ENCODE assay signal across 17 cellular contexts in the genomic region with DNA sequence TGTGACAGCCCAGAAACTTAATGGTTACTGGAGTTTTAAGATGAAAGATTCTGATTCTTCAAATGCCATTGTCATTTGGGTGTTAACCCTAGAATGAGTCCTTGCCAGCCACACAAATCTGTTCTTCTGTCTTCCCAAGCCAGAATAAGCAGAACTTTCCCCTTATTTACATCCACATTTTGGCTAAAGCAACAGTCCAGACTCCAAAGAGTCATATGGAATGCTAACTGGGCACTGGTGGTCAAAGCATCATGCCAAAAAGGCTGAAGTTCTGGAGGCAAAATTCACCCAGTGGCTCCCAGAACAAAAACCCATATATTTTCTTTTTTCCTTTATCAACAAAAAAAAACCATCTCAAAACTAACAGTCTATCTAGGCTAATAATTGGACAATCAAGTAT.
DNase-seq lines count a peak whose midpoint lies in the region; FAIRE-seq and TF ChIP-seq lines count a peak whose summit lies in the region.
"Had no signal": no experiment of that assay in that cellular context is flagged by ENCODE, and none has a peak within 500 bp of the region (broad histone marks: within the 10 kb centered on the region; RNA-seq: fewer than 3 reads in every experiment).

No MANE protein-coding gene starts in this region.

- H3K27me3 Mint-ChIP-seq in chondrocyte (ENCODE audit: low read depth): no peaks in the 10 kb centered on the region
- no peaks in the 10 kb centered on the region for H3K27me3 Mint-ChIP-seq in Calu3 (ENCODE audit: unreplicated experiment)

- peak overlapping the region; percentile 14 for H2AK5ac ChIP-seq in mesenchymal stem cell (ENCODE audit: low read length, severe bottlenecking)

- H3K4me1 ChIP-seq in GM23248 (ENCODE audit: insufficient read depth) (peaks cover 57% of the 10 kb centered on the region), mesenchymal stem cell (ENCODE audit: control insufficient read depth, insufficient read depth, low read depth, low read length) (peaks cover 2% of the 10 kb centered on the region), stomach (peaks cover 0 to 46% (median 18%) of the 10 kb centered on the region in 4 donors), kidney (ENCODE audit: control insufficient read depth in 1 of 2, insufficient read depth in 1 of 2, low read depth in 1 of 2, low read length in 2 of 2) (no peaks in the 10 kb centered on the region)

- H3K9me3 Mint-ChIP-seq in chondrocyte (ENCODE audit: low read depth) (no peaks in the 10 kb centered on the region), Calu3 (ENCODE audit: low read depth, unreplicated experiment) (no peaks in the 10 kb centered on the region)
- H3K9me3 Mint-ChIP-seq: CD14-positive monocyte had no signal

- no peaks in the 10 kb centered on the region for H3K9me3 ChIP-seq in GM23248 (ENCODE audit: low read depth)
- no peaks in the 10 kb centered on the region for H3K9me3 ChIP-seq in mesenchymal stem cell (ENCODE audit: control insufficient read depth, low read length)
- no peaks in the 10 kb centered on the region for H3K9me3 ChIP-seq in stomach
- H3K9me3 ChIP-seq in kidney (ENCODE audit: control insufficient read depth in 1 of 2, low read length in 2 of 2): no peaks in the 10 kb centered on the region

- intact Hi-C loops in stomach (cut with DNase I; ENCODE audit: low total_unique reads) (no loop called here), Calu3 (cut with micrococcal nuclease; ENCODE audit: unreplicated experiment) (no loop called here), kidney (cut with DNase I) (no loop called here)

- no peak for TF ChIP-seq CTCF in chondrocyte (IDR thresholded peaks at IDR 0.05)
- TF ChIP-seq CTCF in stomach (IDR thresholded peaks at IDR 0.05): no peak
- no peak for TF ChIP-seq CTCF in Calu3 (IDR thresholded peaks at IDR 0.05; ENCODE audit: unreplicated experiment)
- no peak for TF ChIP-seq CTCF in kidney (IDR thresholded peaks at IDR 0.05; ENCODE audit: borderline replicate concordance, extremely low read depth, insufficient read depth)

- H3K9me2 ChIP-seq in GM23248 (ENCODE audit: insufficient read depth): no peaks in the 10 kb centered on the region; the same call in 1 of the 2 replicates

- H4K8ac ChIP-seq in mesenchymal stem cell (ENCODE audit: low read length): no peak overlapping the region

- H3K4ac ChIP-seq in mesenchymal stem cell (ENCODE audit: low read depth in 1 of 2, low read length in 2 of 2): peak overlapping the region in 1 of 2 experiments; percentile 40

- H3K4me2 ChIP-seq in GM23248 (ENCODE audit: unreplicated experiment) (no peak overlapping the region), mesenchymal stem cell (ENCODE audit: low read length, poor library complexity, severe bottlenecking) (no peak overlapping the region)

- CTCF ChIA-PET in Calu3 (lab: Charles Lee): no interaction called here

- FAIRE-seq in kidney (lab: Jason Lieb, UNC): no peak
- FAIRE-seq: GM12892 had no signal

- H2AFZ ChIP-seq in GM23248: no peak overlapping the region
- H2AFZ ChIP-seq in mesenchymal stem cell (ENCODE audit: low read depth, low read length): no peak overlapping the region

- H3K4me3 ChIP-seq in GM23248 (no peak overlapping the region), mesenchymal stem cell (ENCODE audit: insufficient read depth in 1 of 2, low read depth in 1 of 2, low read length in 2 of 2) (no peak overlapping the region), stomach (no peak overlapping the region), kidney (ENCODE audit: low read length in 2 of 2) (no peak overlapping the region)

- H3K79me1 ChIP-seq in mesenchymal stem cell (replicated peaks; ENCODE audit: low read length, poor library complexity, severe bottlenecking): no peaks in the 10 kb centered on the region

- no peaks in the 10 kb centered on the region for H3K79me2 ChIP-seq in GM23248 (ENCODE audit: insufficient read depth)

- H3K9ac ChIP-seq in GM23248 (no peak overlapping the region), mesenchymal stem cell (ENCODE audit: low read length) (no peak overlapping the region), kidney (ENCODE audit: low read length in 2 of 2) (no peak overlapping the region)

- no peak for TF ChIP-seq EP300 in stomach (IDR thresholded peaks at IDR 0.05)

- H4K20me1 ChIP-seq in GM23248 (ENCODE audit: insufficient read depth): no peaks in the 10 kb centered on the region

- no peak overlapping the region for H3K14ac ChIP-seq in mesenchymal stem cell (ENCODE audit: low read length in 2 of 2)

- in situ Hi-C loops in GM23248 (cut with MboI): no loop called here

- peak; percentile 43 for DNase-seq in GM23248
- DNase-seq in chondrocyte (ENCODE audit: low spot score): no peak
- no peak for DNase-seq in mesenchymal stem cell
- no peak for DNase-seq in stomach
- no peak for DNase-seq in Calu3
- no peak for DNase-seq in NCI-H1105 (lab: John Stamatoyannopoulos, UW)
- DNase-seq in NCI-H1417 (lab: John Stamatoyannopoulos, UW): no peak
- no peak for DNase-seq in kidney
- DNase-seq: AML-193, GF-D8, NCI-H1092 treated with DMSO at 0.1 percent for 48 hours, NCI-H1694 treated with DMSO at 0.1 percent for 48 hours, NCI-H2107, NCI-H2227 treated with DMSO at 0.1 percent for 48 hours, NCI-H524 treated with DMSO at 0.1 percent for 48 hours had no signal

- peak overlapping the region in 1 of 2 experiments; percentile 37 for H3K18ac ChIP-seq in mesenchymal stem cell (ENCODE audit: low read depth in 1 of 2, low read length in 2 of 2)

- no peaks in the 10 kb centered on the region for H3K36me3 ChIP-seq in GM23248 (ENCODE audit: low read depth)
- no peaks in the 10 kb centered on the region for H3K36me3 ChIP-seq in mesenchymal stem cell (ENCODE audit: control insufficient read depth in 1 of 2, insufficient read depth in 2 of 2, low read depth in 1 of 2, low read length in 2 of 2)
- no peaks in the 10 kb centered on the region for H3K36me3 ChIP-seq in stomach
- H3K36me3 ChIP-seq in kidney (ENCODE audit: control insufficient read depth in 1 of 2, insufficient read depth in 2 of 2, low read length in 2 of 2): no peaks in the 10 kb centered on the region

- no peak overlapping the region for H2BK120ac ChIP-seq in mesenchymal stem cell (ENCODE audit: low read depth, low read length)

- H3K27ac ChIP-seq in GM23248: no peak overlapping the region
- no peak overlapping the region for H3K27ac ChIP-seq in mesenchymal stem cell (ENCODE audit: low read length, poor library complexity, severe bottlenecking)
- peak overlapping the region in 3 of 5 donors; percentile 14 to 54 (median 31) for H3K27ac ChIP-seq in stomach
- no peak overlapping the region for H3K27ac ChIP-seq in kidney (ENCODE audit: low read depth in 2 of 2, low read length in 2 of 2)

- H3K4me3 Mint-ChIP-seq in chondrocyte (ENCODE audit: unreplicated experiment): no peak overlapping the region
- no peak overlapping the region for H3K4me3 Mint-ChIP-seq in Calu3 (ENCODE audit: low read depth, unreplicated experiment)
- H3K4me3 Mint-ChIP-seq: CD14-positive monocyte had no signal

- no peak overlapping the region for H2BK5ac ChIP-seq in mesenchymal stem cell (ENCODE audit: low read depth, low read length, poor library complexity, severe bottlenecking)

- H3K36me3 Mint-ChIP-seq in chondrocyte (ENCODE audit: low read depth) (no peaks in the 10 kb centered on the region), Calu3 (ENCODE audit: insufficient read depth, unreplicated experiment) (no peaks in the 10 kb centered on the region)
- H3K36me3 Mint-ChIP-seq: CD14-positive monocyte had no signal

- H3F3A ChIP-seq in GM23248 (ENCODE audit: insufficient read depth): peaks cover 47% of the 10 kb centered on the region

- no peak overlapping the region for H2BK15ac ChIP-seq in mesenchymal stem cell (ENCODE audit: low read depth, poor library complexity, severe bottlenecking)

- peaks cover 75% of the 10 kb centered on the region for H3K4me1 Mint-ChIP-seq in chondrocyte (ENCODE audit: low read depth)
- H3K4me1 Mint-ChIP-seq in Calu3 (ENCODE audit: low read depth, unreplicated experiment): peaks cover 28% of the 10 kb centered on the region
- H3K4me1 Mint-ChIP-seq: CD14-positive monocyte had no signal

- BruUV-seq in Calu3 (replicated peaks; lab: Mats Ljungman, UMichigan): no TSS peak

- no peak overlapping the region for H2BK12ac ChIP-seq in mesenchymal stem cell (ENCODE audit: low read length in 2 of 2)

- H3K23ac ChIP-seq in mesenchymal stem cell (ENCODE audit: low read length in 2 of 2): no peak overlapping the region

- no peaks in the 10 kb centered on the region for H3K27me3 ChIP-seq in GM23248 (replicated peaks; ENCODE audit: insufficient read depth)
- H3K27me3 ChIP-seq in mesenchymal stem cell (ENCODE audit: control insufficient read depth in 1 of 2, insufficient read depth in 1 of 2, low read length in 2 of 2): no peaks in the 10 kb centered on the region
- no peaks in the 10 kb centered on the region for H3K27me3 ChIP-seq in stomach

- H3K27ac Mint-ChIP-seq in chondrocyte (ENCODE audit: unreplicated experiment): peak overlapping the region; percentile 57
- no peak overlapping the region for H3K27ac Mint-ChIP-seq in Calu3 (ENCODE audit: unreplicated experiment)
- H3K27ac Mint-ChIP-seq: CD14-positive monocyte had no signal

- TF ChIP-seq POLR2A in stomach (IDR thresholded peaks at IDR 0.05): no peak

- no peak overlapping the region for H4K91ac ChIP-seq in mesenchymal stem cell (ENCODE audit: low read length)

Comparison
In these comparisons a context has a peak if more than half of its experiments do, and no peak if none do; other contexts are left out.
1. H3K27ac ChIP-seq: peak in stomach (3 of 5); none in GM23248 (single experiment), mesenchymal stem cell (single experiment) and kidney (0 of 2).